ENCODE assay signal across 1 cellular context in the genomic region with DNA sequence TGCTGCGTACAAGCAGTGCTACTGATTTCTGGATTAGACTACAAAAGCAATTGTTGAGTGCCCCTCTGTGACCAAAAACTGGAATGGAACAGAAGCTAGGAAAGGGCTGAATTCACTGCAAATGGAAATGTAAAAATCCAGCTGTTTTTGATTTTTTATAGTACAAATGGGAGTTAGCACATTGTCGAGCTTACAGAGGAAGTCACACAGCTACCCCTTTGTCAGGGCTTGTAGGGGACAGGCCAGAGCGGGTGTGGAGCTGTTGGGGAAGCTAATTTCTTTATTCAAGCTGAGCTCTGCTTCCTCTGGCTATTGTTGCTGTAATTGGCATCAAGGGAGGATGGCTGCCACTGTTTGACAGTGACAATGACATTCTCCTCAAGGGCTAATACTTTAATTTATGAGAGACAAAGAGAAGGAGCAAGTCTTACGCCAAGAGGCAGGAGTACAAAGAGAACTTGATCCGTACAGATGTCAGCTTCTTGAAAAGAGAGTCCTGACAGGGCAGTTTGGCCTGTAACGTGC.
TF ChIP-seq lines count a peak whose summit lies in the region.

No MANE protein-coding gene starts in this region.

TF ChIP-seq in K562, 482 proteins besides CTCF, POLR2A, EP300 and RAD21 (continued from another document):
- TF ChIP-seq, protein P1, sequence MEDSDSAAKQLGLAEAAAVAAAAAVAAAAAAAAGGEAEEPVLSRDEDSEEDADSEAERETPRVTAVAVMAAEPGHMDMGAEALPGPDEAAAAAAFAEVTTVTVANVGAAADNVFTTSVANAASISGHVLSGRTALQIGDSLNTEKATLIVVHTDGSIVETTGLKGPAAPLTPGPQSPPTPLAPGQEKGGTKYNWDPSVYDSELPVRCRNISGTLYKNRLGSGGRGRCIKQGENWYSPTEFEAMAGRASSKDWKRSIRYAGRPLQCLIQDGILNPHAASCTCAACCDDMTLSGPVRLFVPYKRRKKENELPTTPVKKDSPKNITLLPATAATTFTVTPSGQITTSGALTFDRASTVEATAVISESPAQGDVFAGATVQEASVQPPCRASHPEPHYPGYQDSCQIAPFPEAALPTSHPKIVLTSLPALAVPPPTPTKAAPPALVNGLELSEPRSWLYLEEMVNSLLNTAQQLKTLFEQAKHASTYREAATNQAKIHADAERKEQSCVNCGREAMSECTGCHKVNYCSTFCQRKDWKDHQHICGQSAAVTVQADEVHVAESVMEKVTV (CRISPR knock-in tag; IDR thresholded peaks at IDR 0.05) = peak; percentile 44; the same call in 1 of the 2 replicates
- TF ChIP-seq EP400 (IDR thresholded peaks at IDR 0.05) = no peak
TF ChIP-seq in K562: peak in this region for 1.
